Comparison of ENCODE assay signal across 1 cellular context in the genomic region with DNA sequence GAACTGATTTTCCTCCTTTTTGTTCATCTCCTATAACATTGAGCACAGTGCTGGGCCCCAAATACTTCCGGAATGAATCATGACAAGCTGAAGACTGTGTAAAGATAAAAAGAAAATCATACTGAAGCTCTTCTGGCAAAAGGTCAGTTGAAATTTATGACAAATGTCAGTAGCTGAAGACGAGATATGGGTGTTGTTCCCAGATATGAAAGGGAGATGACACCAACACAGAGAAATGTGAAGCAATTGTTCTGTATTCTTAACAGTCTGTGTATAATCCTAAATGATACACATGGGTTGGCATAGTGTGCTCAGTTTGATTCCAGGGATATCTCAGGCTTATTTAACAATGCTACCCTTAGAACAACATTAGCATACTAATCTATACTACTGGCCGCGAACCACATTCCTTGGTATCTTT.
TF ChIP-seq lines count a peak whose summit lies in the region.

No MANE protein-coding gene starts in this region.

TF ChIP-seq in IMR-90, 13 proteins besides CTCF, POLR2A, EP300 and RAD21 (continued from another document):
- TF ChIP-seq, protein P1, sequence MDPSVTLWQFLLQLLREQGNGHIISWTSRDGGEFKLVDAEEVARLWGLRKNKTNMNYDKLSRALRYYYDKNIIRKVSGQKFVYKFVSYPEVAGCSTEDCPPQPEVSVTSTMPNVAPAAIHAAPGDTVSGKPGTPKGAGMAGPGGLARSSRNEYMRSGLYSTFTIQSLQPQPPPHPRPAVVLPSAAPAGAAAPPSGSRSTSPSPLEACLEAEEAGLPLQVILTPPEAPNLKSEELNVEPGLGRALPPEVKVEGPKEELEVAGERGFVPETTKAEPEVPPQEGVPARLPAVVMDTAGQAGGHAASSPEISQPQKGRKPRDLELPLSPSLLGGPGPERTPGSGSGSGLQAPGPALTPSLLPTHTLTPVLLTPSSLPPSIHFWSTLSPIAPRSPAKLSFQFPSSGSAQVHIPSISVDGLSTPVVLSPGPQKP (IDR thresholded peaks at IDR 0.05; ENCODE audit: borderline replicate concordance, low read depth, low read length): no peak
- no peak for TF ChIP-seq CEBPB (IDR thresholded peaks at IDR 0.05; ENCODE audit: low read depth, low read length)
- no peak for TF ChIP-seq CHD1 (IDR thresholded peaks at IDR 0.05; ENCODE audit: low read depth, low read length)
- no peak for TF ChIP-seq RCOR1 (IDR thresholded peaks at IDR 0.05; ENCODE audit: insufficient replicate concordance, low read length)
- no peak for TF ChIP-seq FOS (IDR thresholded peaks at IDR 0.05; ENCODE audit: low read depth, low read length)
- TF ChIP-seq, protein P2, sequence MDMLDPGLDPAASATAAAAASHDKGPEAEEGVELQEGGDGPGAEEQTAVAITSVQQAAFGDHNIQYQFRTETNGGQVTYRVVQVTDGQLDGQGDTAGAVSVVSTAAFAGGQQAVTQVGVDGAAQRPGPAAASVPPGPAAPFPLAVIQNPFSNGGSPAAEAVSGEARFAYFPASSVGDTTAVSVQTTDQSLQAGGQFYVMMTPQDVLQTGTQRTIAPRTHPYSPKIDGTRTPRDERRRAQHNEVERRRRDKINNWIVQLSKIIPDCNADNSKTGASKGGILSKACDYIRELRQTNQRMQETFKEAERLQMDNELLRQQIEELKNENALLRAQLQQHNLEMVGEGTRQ (IDR thresholded peaks at IDR 0.05; ENCODE audit: low read depth, low read length): no peak
- TF ChIP-seq MAZ (IDR thresholded peaks at IDR 0.05; ENCODE audit: borderline replicate concordance, low read depth, low read length): no peak
- no peak for TF ChIP-seq BHLHE40 (IDR thresholded peaks at IDR 0.05; ENCODE audit: low read depth, low read length)
- TF ChIP-seq MXI1 (IDR thresholded peaks at IDR 0.05; ENCODE audit: borderline replicate concordance, low read depth, low read length): no peak
- TF ChIP-seq NFE2L2 (IDR thresholded peaks at IDR 0.05; ENCODE audit: low read depth, low read length): no peak
TF ChIP-seq in IMR-90: peak in this region for 0.
